Comparison of ENCODE assay signal across 18 cellular contexts in genomic region chr17:78523939-78524655, GRCh38. TPM values are rescaled to one million over a fixed set of nuclear protein-coding genes. Genes with fewer than 3 reads are reported as not detected.
"Had no signal": no experiment of that assay in that cellular context is flagged by ENCODE, and none has a peak within 500 bp of the region (broad histone marks: within the 10 kb centered on the region; RNA-seq: fewer than 3 reads in every experiment).

No MANE protein-coding gene starts in this region.

- H3K36me3 ChIP-seq: esophagus muscularis mucosa, gastrocnemius medialis, ovary, thyroid gland had no signal

- H3K4me2 ChIP-seq: smooth muscle cell had no signal

- H3K27ac ChIP-seq: esophagus muscularis mucosa, gastrocnemius medialis, ovary, thyroid gland, VCaP had no signal

- H3K4me3 ChIP-seq: esophagus muscularis mucosa, gastrocnemius medialis, ovary, smooth muscle cell, thyroid gland had no signal

- H3K27me3 ChIP-seq: esophagus muscularis mucosa, gastrocnemius medialis, ovary, thyroid gland had no signal

- DNase-seq: activated CD4-positive, alpha-beta T cell treated with anti-CD3 and anti-CD28 coated beads, Interleukin-2, amount 10 ng/mL, durations not matched to agents 24 days and 14 days; activated CD8-positive, alpha-beta T cell treated with anti-CD3 and anti-CD28 coated beads, Interleukin-2, amount 10 ng/mL, durations not matched to agents 7 days and 5 days; central memory CD4-positive, alpha-beta T cell; effector memory CD8-positive, alpha-beta T cell; gastrocnemius medialis; hypothalamus; left cardiac atrium; midbrain; ovary; stimulated activated CD4-positive, alpha-beta T cell treated with anti-CD3 and anti-CD28 coated beads, Interleukin-4, amount 100 ng/mL, for 24 hours; stimulated activated naive CD8-positive, alpha-beta T cell treated with anti-CD3 and anti-CD28 coated beads, Interleukin-15, Interleukin-2, amounts not matched to agents 100 U/mL and 50 U/mL, for 24 hours; T-helper 17 cell; thyroid gland had no signal

- H3K9me3 ChIP-seq: esophagus muscularis mucosa, gastrocnemius medialis, ovary, thyroid gland had no signal

- H3K4me1 ChIP-seq: esophagus muscularis mucosa, gastrocnemius medialis had no signal

RNA-seq across cellular contexts. Expression of gene DNAH17, which starts 53.1 kb away (rescaled TPM):
- total RNA-seq: endothelial cell of umbilical vein, esophagus muscularis mucosa, ureter had no signal
